ENCODE assay signal across 9 cellular contexts in genomic region chr21:42040411-42041180, GRCh38. TPM values are rescaled to one million over a fixed set of nuclear protein-coding genes. Genes with fewer than 3 reads are reported as not detected.
DNase-seq lines count a peak whose midpoint lies in the region; ATAC-seq and TF ChIP-seq lines count a peak whose summit lies in the region.
"Had no signal": no experiment of that assay in that cellular context is flagged by ENCODE, and none has a peak within 500 bp of the region (broad histone marks: within the 10 kb centered on the region; RNA-seq: fewer than 3 reads in every experiment).

No MANE protein-coding gene starts in this region.

- no peak overlapping the region for H3K9ac ChIP-seq in BLaER1

- H4K20me1 ChIP-seq in BLaER1 = no peaks in the 10 kb centered on the region
- H4K20me1 ChIP-seq in osteoblast (ENCODE audit: insufficient read depth, low read length) = no peaks in the 10 kb centered on the region

- H3K36me3 ChIP-seq in BLaER1 (no peaks in the 10 kb centered on the region), osteoblast (ENCODE audit: insufficient read depth, low read length) (no peaks in the 10 kb centered on the region)

- H3K4me1 ChIP-seq in BLaER1 (peaks cover 25% of the 10 kb centered on the region), osteoblast (ENCODE audit: insufficient read depth, low read length) (peaks cover 28% of the 10 kb centered on the region)

- TF ChIP-seq CTCF in epithelial cell of proximal tubule (conservative IDR thresholded peaks at IDR 0.05; ENCODE audit: low read depth, low read length) (no peak), osteoblast (IDR thresholded peaks at IDR 0.05; ENCODE audit: extremely low read depth, low read depth, low read length) (no peak)

- H3K4me3 ChIP-seq in BLaER1 = no peak overlapping the region
- no peak overlapping the region for H3K4me3 ChIP-seq in epithelial cell of proximal tubule (ENCODE audit: low read depth, low read length)
- peak overlapping the region; percentile 15 for H3K4me3 ChIP-seq in osteoblast (ENCODE audit: insufficient read depth, low read length)

- no peak overlapping the region for H3K27ac ChIP-seq in BLaER1
- H3K27ac ChIP-seq in osteoblast (ENCODE audit: low read depth, low read length) = peak overlapping the region; percentile 99

- ATAC-seq in GM18861 (IDR thresholded peaks at IDR 0.05; ENCODE audit: unreplicated experiment) = no peak
- no peak for ATAC-seq in GM19324 (IDR thresholded peaks at IDR 0.05; ENCODE audit: low FRiP score, unreplicated experiment)

- H3K9me3 ChIP-seq in BLaER1 (no peaks in the 10 kb centered on the region), osteoblast (ENCODE audit: low read depth, low read length) (no peaks in the 10 kb centered on the region)

- no peaks in the 10 kb centered on the region for H3K79me2 ChIP-seq in osteoblast (ENCODE audit: insufficient read depth, low read length)

- DNase-seq in RPMI7951 (ENCODE audit: low read depth) = peak; percentile 99
- peak; percentile 97 for DNase-seq in epithelial cell of proximal tubule (ENCODE audit: low read depth)
- DNase-seq in osteoblast (ENCODE audit: insufficient read length, low spot score, missing footprints) = peak; percentile 98
- no peak for DNase-seq in C1 segment of cervical spinal cord (lab: John Stamatoyannopoulos, UW)
- no peak for DNase-seq in activated CD4-positive, alpha-beta T cell treated with anti-CD3 and anti-CD28 coated beads, Interleukin-2, amount 50 U/mL, for 1 hour
- DNase-seq: NCI-H526 had no signal

- peak overlapping the region; percentile 30 for H2AFZ ChIP-seq in osteoblast (ENCODE audit: low read length)

- peak overlapping the region; percentile 80 for H3K4me2 ChIP-seq in BLaER1
- H3K4me2 ChIP-seq in osteoblast (ENCODE audit: insufficient read depth, low read length) = peak overlapping the region; percentile 53

- no peaks in the 10 kb centered on the region for H3K27me3 ChIP-seq in BLaER1
- H3K27me3 ChIP-seq in osteoblast (ENCODE audit: insufficient read depth, low read length) = no peaks in the 10 kb centered on the region

RNA-seq across cellular contexts. Expression of gene ZBTB21, which starts 30.4 kb away (rescaled TPM):
- total RNA-seq in RPMI7951 (2014; rRNA removed; shearing (Covaris generic)) = 13.4 and 15.7 TPM in 2 replicates
- total RNA-seq in epithelial cell of proximal tubule (4.9 and 6.3 TPM in 2 replicates), osteoblast (12.7 and 13.8 TPM in 2 replicates)

RNA-seq across cellular contexts. Expression of gene UMODL1, which starts 30.5 kb away (rescaled TPM):
- total RNA-seq in RPMI7951 (2014; rRNA removed; shearing (Covaris generic)) = not detected in 2 replicates
- not detected in 2 replicates for total RNA-seq in epithelial cell of proximal tubule
- total RNA-seq in osteoblast = under 0.01 TPM in 1 of 2 replicates, not detected in the other

Comparison
In these comparisons a context has a peak if more than half of its experiments do, and no peak if none do; other contexts are left out.
1. DNase-seq: peak in RPMI7951 (single experiment), epithelial cell of proximal tubule (single experiment) and osteoblast (single experiment); none in C1 segment of cervical spinal cord (0 of 14) and activated CD4-positive, alpha-beta T cell treated with anti-CD3 and anti-CD28 coated beads, Interleukin-2, amount 50 U/mL, for 1 hour (single experiment).